Comparison of ENCODE assay signal across 13 cellular contexts in the genomic region with DNA sequence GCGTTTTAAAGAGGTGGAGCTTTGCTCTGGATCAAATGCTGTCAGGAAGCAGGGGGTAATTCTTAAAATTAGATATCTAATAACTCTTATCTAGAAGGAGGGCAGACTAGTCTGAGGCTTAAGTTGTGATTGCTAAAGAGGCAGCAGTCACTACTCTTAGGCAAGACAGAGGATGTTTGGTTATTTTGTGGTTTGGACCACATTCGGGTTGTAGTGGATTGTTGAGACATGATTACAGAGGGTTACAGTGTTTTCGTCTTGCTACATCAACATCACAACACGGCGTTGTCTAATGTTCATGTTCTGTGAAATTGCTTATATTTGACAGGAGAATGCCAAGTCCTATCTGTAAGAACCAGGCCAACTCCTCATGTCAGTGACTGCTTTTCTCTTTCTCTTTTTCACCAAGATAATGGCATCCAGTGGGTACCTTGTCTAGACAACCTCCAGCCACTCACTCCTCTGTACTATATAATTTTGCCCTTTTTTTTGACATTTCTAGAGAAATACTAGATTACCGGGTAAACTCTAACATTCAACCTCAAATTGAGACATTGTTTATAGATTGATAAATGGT. TPM values are rescaled to one million over a fixed set of nuclear protein-coding genes. Genes with fewer than 3 reads are reported as not detected.
DNase-seq lines count a peak whose midpoint lies in the region; ATAC-seq, FAIRE-seq and TF ChIP-seq lines count a peak whose summit lies in the region.
"Had no signal": no experiment of that assay in that cellular context is flagged by ENCODE, and none has a peak within 500 bp of the region (broad histone marks: within the 10 kb centered on the region; RNA-seq: fewer than 3 reads in every experiment).

No MANE protein-coding gene starts in this region.

- peak; percentile 81 for ATAC-seq in T-helper 17 cell
- ATAC-seq in gastrocnemius medialis: no peak

- in situ Hi-C loops in gastrocnemius medialis (cut with MboI; ENCODE audit: low sequenced_read_pairs in 4 of 4): no loop called here

- H3K36me3 ChIP-seq in gastrocnemius medialis: no peaks in the 10 kb centered on the region
- H3K36me3 ChIP-seq in H7 (replicated peaks; ENCODE audit: control insufficient read depth, insufficient read depth, low read length): no peaks in the 10 kb centered on the region

- no peak overlapping the region for H3K4me3 Mint-ChIP-seq in T-helper 17 cell

- peak; percentile 80 for DNase-seq in AG20443 (ENCODE audit: low spot score)
- no peak for DNase-seq in GM12892 (ENCODE audit: insufficient read length)
- no peak for DNase-seq in T-helper 17 cell
- DNase-seq in fibroblast of villous mesenchyme (ENCODE audit: low read depth): peak; percentile 99
- DNase-seq in gastrocnemius medialis: no peak
- no peak for DNase-seq in H7
- DNase-seq in NCI-H2196 treated with DMSO at 0.1 percent for 48 hours (lab: John Stamatoyannopoulos, UW; ENCODE audit: unreplicated experiment): no peak
- no peak for DNase-seq in GM10248 (ENCODE audit: extremely low spot score)
- DNase-seq: activated naive CD4-positive, alpha-beta T cell; NCI-H526 treated with DMSO at 0.1 percent for 48 hours had no signal

- no peaks in the 10 kb centered on the region for H3K4me1 ChIP-seq in gastrocnemius medialis

- POLR2A ChIA-PET in GM10248 (lab: Yijun Ruan, JAX): no interaction called here

- no peak overlapping the region for H3K4me3 ChIP-seq in fibroblast of villous mesenchyme (ENCODE audit: low read depth, low read length)
- no peak overlapping the region for H3K4me3 ChIP-seq in gastrocnemius medialis
- H3K4me3 ChIP-seq in H7 (ENCODE audit: insufficient read depth, low read depth, low read length): no peak overlapping the region

- intact Hi-C loops in gastrocnemius medialis (cut with DNase I; ENCODE audit: low total_unique reads): no loop called here

- H3K27me3 Mint-ChIP-seq in T-helper 17 cell: no peaks in the 10 kb centered on the region

- TF ChIP-seq CTCF in fibroblast of villous mesenchyme (IDR thresholded peaks at IDR 0.05; ENCODE audit: insufficient read depth, low read depth, low read length) (no peak), gastrocnemius medialis (IDR thresholded peaks at IDR 0.05 in 4 of 5, conservative IDR thresholded peaks at IDR 0.05 in 1 of 5) (no peak), GM10248 (IDR thresholded peaks at IDR 0.05; ENCODE audit: control extremely low read depth, extremely low read depth, low read depth, missing control alignments) (no peak)

- no peak overlapping the region for H3K27ac ChIP-seq in gastrocnemius medialis

- no peaks in the 10 kb centered on the region for H3K36me3 Mint-ChIP-seq in T-helper 17 cell (ENCODE audit: low read depth)

- peaks cover 9% of the 10 kb centered on the region for H3K4me1 Mint-ChIP-seq in T-helper 17 cell

- H3K9me3 ChIP-seq in T-helper 17 cell (ENCODE audit: control insufficient read depth, low read length, poor library complexity, severe bottlenecking) (no peaks in the 10 kb centered on the region), gastrocnemius medialis (no peaks in the 10 kb centered on the region)

- CTCF ChIA-PET in GM10248 (lab: Yijun Ruan, JAX): interaction anchor here (0.9 to 3.8 kb wide), 5 partner anchors 12 to 98 kb away, joined by 3 to 13 read pairs (median 4); no protein-coding TSS in a partner anchor

- no peak for TF ChIP-seq POLR2A in GM12892 (IDR thresholded peaks at IDR 0.05; ENCODE audit: low read depth, low read length)
- no peak for TF ChIP-seq POLR2A in gastrocnemius medialis (IDR thresholded peaks at IDR 0.05)

- FAIRE-seq in GM12892 (lab: Jason Lieb, UNC): peak; percentile 73
- FAIRE-seq: D721Med, islet of Langerhans, TTC549 had no signal

- H3K27ac Mint-ChIP-seq in T-helper 17 cell: peak overlapping the region; percentile 14

- H3K27me3 ChIP-seq in gastrocnemius medialis (no peaks in the 10 kb centered on the region), H7 (ENCODE audit: control insufficient read depth, insufficient read depth, low read length) (no peaks in the 10 kb centered on the region; the same call in 1 of the 2 replicates)

RNA-seq across cellular contexts. Expression of gene TM9SF2, which starts 16.8 kb away (rescaled TPM):
- polyA plus RNA-seq in GM12892 (2012; ENCODE audit: missing spikeins): 39.2 TPM
- 10 to 100 TPM; 42.4 to 50.7 TPM for total RNA-seq in T-helper 17 cell
- total RNA-seq in fibroblast of villous mesenchyme: 115 and 165 TPM in 2 replicates
- 10 to 100 TPM; 47.3 to 69.9 (median 55.7) TPM for total RNA-seq in gastrocnemius medialis
- total RNA-seq in H7 (2014; rRNA removed; shearing (Covaris generic)): 75.3 and 88.8 TPM in 2 replicates

Comparison
In these comparisons a context has a peak if more than half of its experiments do, and no peak if none do; other contexts are left out.
1. DNase-seq: peak in AG20443 (single experiment) and fibroblast of villous mesenchyme (single experiment); none in GM12892 (single experiment), T-helper 17 cell (0 of 3), gastrocnemius medialis (0 of 2), H7 (single experiment), NCI-H2196 treated with DMSO at 0.1 percent for 48 hours (single experiment) and GM10248 (single experiment).